1 cellular context compared by ENCODE assay signal in genomic region chr16:66167564-66168291, GRCh38.
TF ChIP-seq lines count a peak whose summit lies in the region.

No MANE protein-coding gene starts in this region.

TF ChIP-seq in GM23338, 12 proteins besides CTCF, POLR2A, EP300 and RAD21 (continued from another document):
- TF ChIP-seq ZNF462 (CRISPR knock-in tag; IDR thresholded peaks at IDR 0.05) (no peak), ZNF114 (CRISPR knock-in tag; IDR thresholded peaks at IDR 0.05) (no peak), STAT1 (IDR thresholded peaks at IDR 0.05; ENCODE audit: unreplicated experiment) (no peak), ETS1 (IDR thresholded peaks at IDR 0.05) (no peak), ZNF331 (CRISPR knock-in tag; IDR thresholded peaks at IDR 0.05; ENCODE audit: low read depth) (no peak), JUNB (IDR thresholded peaks at IDR 0.05; ENCODE audit: unreplicated experiment) (no peak), CREB1 (CRISPR knock-in tag; IDR thresholded peaks at IDR 0.05; ENCODE audit: low read depth) (no peak)
